8 cellular contexts compared by ENCODE assay signal in genomic region chr3:122092460-122093165, GRCh38. TPM values are rescaled to one million over a fixed set of nuclear protein-coding genes. Genes with fewer than 3 reads are reported as not detected.
DNase-seq lines count a peak whose midpoint lies in the region; ATAC-seq and TF ChIP-seq lines count a peak whose summit lies in the region.

No MANE protein-coding gene starts in this region.

- POLR2A ChIA-PET in activated CD4-positive, alpha-beta T cell treated with anti-CD3 and anti-CD28 coated beads, Interleukin-2, amount 10 ng/mL, durations not matched to agents 7 days and 5 days (lab: Charles Lee): interaction anchor here (0.6 kb wide), 1 partner anchor 297 kb away, joined by 4 read pairs; no protein-coding TSS in a partner anchor

- H3K27ac Mint-ChIP-seq in activated CD4-positive, alpha-beta T cell treated with anti-CD3 and anti-CD28 coated beads, Interleukin-2, amount 10 ng/mL, durations not matched to agents 7 days and 5 days: peak overlapping the region; percentile 91

- H3K4me3 ChIP-seq in fibroblast of villous mesenchyme (ENCODE audit: low read depth, low read length): no peak overlapping the region

- DNase-seq in NCI-H82 (lab: John Stamatoyannopoulos, UW) (peak; percentile 30), NCI-H82 treated with DMSO at 0.1 percent for 48 hours (lab: John Stamatoyannopoulos, UW; ENCODE audit: unreplicated experiment) (no peak), Kasumi-1 (lab: John Stamatoyannopoulos, UW) (peak; percentile 70 to 78), fibroblast of villous mesenchyme (ENCODE audit: low read depth) (peak; percentile 50), islet precursor cell (no peak)
- DNase-seq in activated CD4-positive, alpha-beta T cell treated with anti-CD3 and anti-CD28 coated beads, Interleukin-2, amount 10 ng/mL, durations not matched to agents 7 days and 5 days: peak; percentile 50
- peak; percentile 13 for DNase-seq in stimulated activated CD4-positive, alpha-beta T cell treated with anti-CD3 and anti-CD28 coated beads, Interleukin-2, amount 100 ng/mL, for 4 hours (ENCODE audit: low read depth)

- H3K36me3 Mint-ChIP-seq in activated CD4-positive, alpha-beta T cell treated with anti-CD3 and anti-CD28 coated beads, Interleukin-2, amount 10 ng/mL, durations not matched to agents 7 days and 5 days (ENCODE audit: low read depth): peaks cover 2% of the 10 kb centered on the region

- no peaks in the 10 kb centered on the region for H3K27me3 Mint-ChIP-seq in activated CD4-positive, alpha-beta T cell treated with anti-CD3 and anti-CD28 coated beads, Interleukin-2, amount 10 ng/mL, durations not matched to agents 7 days and 5 days

- CTCF ChIA-PET in activated CD4-positive, alpha-beta T cell treated with anti-CD3 and anti-CD28 coated beads, Interleukin-2, amount 10 ng/mL, durations not matched to agents 7 days and 5 days (lab: Charles Lee): interaction anchor here (0.6 to 5.0 kb wide), 7 partner anchors 10 to 546 kb away, joined by 3 to 39 read pairs (median 8); no protein-coding TSS in a partner anchor

- TF ChIP-seq CTCF in fibroblast of villous mesenchyme (IDR thresholded peaks at IDR 0.05; ENCODE audit: insufficient read depth, low read depth, low read length): peak; percentile 57

- H3K9me3 Mint-ChIP-seq in activated CD4-positive, alpha-beta T cell treated with anti-CD3 and anti-CD28 coated beads, Interleukin-2, amount 10 ng/mL, durations not matched to agents 7 days and 5 days: no peaks in the 10 kb centered on the region

- no peak for ATAC-seq in HG02970 (IDR thresholded peaks at IDR 0.05; ENCODE audit: low FRiP score, unreplicated experiment)

- H3K4me1 Mint-ChIP-seq in activated CD4-positive, alpha-beta T cell treated with anti-CD3 and anti-CD28 coated beads, Interleukin-2, amount 10 ng/mL, durations not matched to agents 7 days and 5 days: peaks cover 29% of the 10 kb centered on the region

- H3K4me3 Mint-ChIP-seq in activated CD4-positive, alpha-beta T cell treated with anti-CD3 and anti-CD28 coated beads, Interleukin-2, amount 10 ng/mL, durations not matched to agents 7 days and 5 days: peak overlapping the region; percentile 12

RNA-seq across cellular contexts. Expression of gene CD86, which starts 37.5 kb away (rescaled TPM):
- total RNA-seq in activated CD4-positive, alpha-beta T cell treated with anti-CD3 and anti-CD28 coated beads, Interleukin-2, amount 10 ng/mL, durations not matched to agents 7 days and 5 days: 1 to 10 TPM; 1.9 to 2.5 TPM
- not detected in 2 replicates for total RNA-seq in fibroblast of villous mesenchyme

Comparison
In these comparisons a context has a peak if more than half of its experiments do, and no peak if none do; other contexts are left out.
1. DNase-seq: peak in NCI-H82 (single experiment), Kasumi-1 (2 of 2), activated CD4-positive, alpha-beta T cell treated with anti-CD3 and anti-CD28 coated beads, Interleukin-2, amount 10 ng/mL, durations not matched to agents 7 days and 5 days (single experiment), fibroblast of villous mesenchyme (single experiment) and stimulated activated CD4-positive, alpha-beta T cell treated with anti-CD3 and anti-CD28 coated beads, Interleukin-2, amount 100 ng/mL, for 4 hours (single experiment); none in NCI-H82 treated with DMSO at 0.1 percent for 48 hours (single experiment) and islet precursor cell (single experiment).